Comparison of ENCODE assay signal across 1 cellular context in genomic region chr3:180402463-180403073, GRCh38.
TF ChIP-seq lines count a peak whose summit lies in the region.

No MANE protein-coding gene starts in this region.

TF ChIP-seq in SK-N-SH, 30 proteins besides CTCF, POLR2A, EP300 and RAD21 (continued from another document):
- no peak for TF ChIP-seq IRF3 (IDR thresholded peaks at IDR 0.05; ENCODE audit: low read depth, low read length)
- no peak for TF ChIP-seq FOSL2 (IDR thresholded peaks at IDR 0.05; ENCODE audit: borderline replicate concordance, low read depth)
- TF ChIP-seq RFX5 (IDR thresholded peaks at IDR 0.05; ENCODE audit: low read length), result no peak
- no peak for TF ChIP-seq FOXM1 (IDR thresholded peaks at IDR 0.05; ENCODE audit: low read depth)
- no peak for TF ChIP-seq JUND (IDR thresholded peaks at IDR 0.05)
- TF ChIP-seq TAF1 (IDR thresholded peaks at IDR 0.05; ENCODE audit: borderline replicate concordance, low read depth, low read length), result no peak
